Comparison of ENCODE assay signal across 26 cellular contexts in the genomic region with DNA sequence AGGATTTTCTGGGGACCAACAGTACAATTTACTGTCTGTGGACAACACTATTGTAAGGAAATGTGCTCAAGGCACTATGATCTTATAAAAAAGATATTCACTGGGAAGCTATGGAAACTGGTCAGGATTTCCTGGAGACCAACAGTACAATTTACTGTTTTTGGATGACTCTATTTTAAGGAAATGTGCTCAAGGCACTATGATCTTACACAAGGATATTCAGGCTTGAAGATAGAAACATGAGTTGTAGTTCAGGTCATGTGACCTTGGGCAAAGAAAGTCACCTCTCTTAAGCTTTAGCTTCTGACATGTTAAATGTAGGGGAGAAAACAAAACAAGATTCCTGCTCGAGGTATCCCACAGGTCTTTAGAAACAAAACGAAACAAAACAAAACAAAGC. TPM values are rescaled to one million over a fixed set of nuclear protein-coding genes. Genes with fewer than 3 reads are reported as not detected.
DNase-seq lines count a peak whose midpoint lies in the region; ATAC-seq, FAIRE-seq and TF ChIP-seq lines count a peak whose summit lies in the region.
"Had no signal": no experiment of that assay in that cellular context is flagged by ENCODE, and none has a peak within 500 bp of the region (broad histone marks: within the 10 kb centered on the region; RNA-seq: fewer than 3 reads in every experiment).

No MANE protein-coding gene starts in this region.

- CTCF ChIA-PET in K562 (lab: Yijun Ruan, JAX; ENCODE audit: low intra/inter-chr PET ratio), result no interaction called here
- CTCF ChIA-PET in PC-9 (lab: Charles Lee), result no interaction called here

- no peak overlapping the region for H4K91ac ChIP-seq in trophoblast cell (ENCODE audit: low read depth, low read length)

- no peaks in the 10 kb centered on the region for H3K79me2 ChIP-seq in K562 (ENCODE audit: control insufficient read depth, insufficient read depth, low read length)
- H3K79me2 ChIP-seq in trophoblast cell (ENCODE audit: control insufficient read depth, insufficient read depth, low read length, poor library complexity), result no peaks in the 10 kb centered on the region
- H3K79me2 ChIP-seq in PC-9 (ENCODE audit: low read depth), result no peaks in the 10 kb centered on the region

- H3F3A ChIP-seq in PC-9 (ENCODE audit: insufficient read depth, low read depth), result no peaks in the 10 kb centered on the region

- TF ChIP-seq POLR2A in K562 (conservative IDR thresholded peaks at IDR 0.05), result no peak

- BruUV-seq in K562 (replicated peaks; lab: Mats Ljungman, UMichigan) (no TSS peak), PC-9 (replicated peaks; lab: Mats Ljungman, UMichigan) (no TSS peak)

- no peaks in the 10 kb centered on the region for H3K9me2 ChIP-seq in PC-9 (ENCODE audit: insufficient read depth)

- H3K9me1 ChIP-seq in K562 (ENCODE audit: control insufficient read depth, insufficient read depth, low read length), result no peaks in the 10 kb centered on the region

- no peak overlapping the region for H3K4ac ChIP-seq in trophoblast cell (ENCODE audit: low read depth, low read length)

- no peak overlapping the region for H3K23ac ChIP-seq in trophoblast cell (ENCODE audit: low read length)

- ATAC-seq in K562, result no peak
- ATAC-seq: A549 had no signal

- no peak overlapping the region for H3K27ac ChIP-seq in K562 (ENCODE audit: extremely low read depth, low read depth, low read length)
- H3K27ac ChIP-seq in trophoblast cell (ENCODE audit: low read depth, low read length), result no peak overlapping the region
- no peak overlapping the region for H3K27ac ChIP-seq in PC-9
- H3K27ac ChIP-seq: 22Rv1; A549; BLaER1 treated with 17β-estradiol and CSF1 and Interleukin-3, amounts not matched to agents 10 nM and 100 nM; GM23248 had no signal

- no peaks in the 10 kb centered on the region for H3K4me1 ChIP-seq in K562 (replicated peaks in 1 of 2; ENCODE audit: control insufficient read depth in 2 of 2, insufficient read depth in 2 of 2, low read length in 2 of 2)
- H3K4me1 ChIP-seq in trophoblast cell (ENCODE audit: control insufficient read depth in 1 of 2, insufficient read depth in 2 of 2, low read length in 2 of 2), result no peaks in the 10 kb centered on the region
- H3K4me1 ChIP-seq in PC-9 (replicated peaks; ENCODE audit: insufficient read depth), result no peaks in the 10 kb centered on the region
- H3K4me1 ChIP-seq: A549; BE2C; BLaER1 treated with 17β-estradiol and CSF1 and Interleukin-3, amounts not matched to agents 10 nM and 100 nM had no signal

- no peaks in the 10 kb centered on the region for H3K27me3 ChIP-seq in K562 (ENCODE audit: control insufficient read depth in 2 of 2, insufficient read depth in 2 of 2, low read length in 2 of 2)
- H3K27me3 ChIP-seq in trophoblast cell (ENCODE audit: insufficient read depth, low read length), result no peaks in the 10 kb centered on the region
- H3K27me3 ChIP-seq in PC-9 (ENCODE audit: insufficient read depth, low read depth), result peaks cover 24% of the 10 kb centered on the region; the same call in 1 of the 2 replicates
- H3K27me3 ChIP-seq: BE2C; BLaER1 treated with 17β-estradiol and CSF1 and Interleukin-3, amounts not matched to agents 10 nM and 100 nM had no signal

- no peak overlapping the region for H3K14ac ChIP-seq in trophoblast cell (ENCODE audit: low read length)

- 0% methylated on average over 2 of the region's 2 CpGs for WGBS in K562 (ENCODE audit: insufficient coverage, low coverage, missing lambda C conversion rate)
- no CpG with 5 or more reads among the region's 2 CpGs for WGBS in trophoblast cell (ENCODE audit: extremely low coverage, insufficient coverage, insufficient read length)

- H4K20me1 ChIP-seq in K562 (replicated peaks; ENCODE audit: control insufficient read depth, insufficient read depth, low read length), result no peaks in the 10 kb centered on the region
- H4K20me1 ChIP-seq in PC-9 (ENCODE audit: insufficient read depth), result no peaks in the 10 kb centered on the region
- H4K20me1 ChIP-seq: BLaER1 treated with 17β-estradiol and CSF1 and Interleukin-3, amounts not matched to agents 10 nM and 100 nM had no signal

- no peak overlapping the region for H2BK12ac ChIP-seq in trophoblast cell (ENCODE audit: low read length)

- H2AK5ac ChIP-seq in trophoblast cell (ENCODE audit: low read length), result no peak overlapping the region

- no peaks in the 10 kb centered on the region for H3K9me3 ChIP-seq in K562 (replicated peaks; ENCODE audit: control insufficient read depth, insufficient read depth, low read depth, low read length)
- peaks cover 2% of the 10 kb centered on the region for H3K9me3 ChIP-seq in trophoblast cell (ENCODE audit: insufficient read depth, low read depth, low read length)
- H3K9me3 ChIP-seq in PC-9 (ENCODE audit: insufficient read depth, low read depth), result no peaks in the 10 kb centered on the region
- H3K9me3 ChIP-seq: BE2C had no signal

- in situ Hi-C loops in K562 (cut with MboI), result no loop called here

- H2BK120ac ChIP-seq in trophoblast cell (ENCODE audit: insufficient read depth, low read length, poor library complexity), result no peak overlapping the region

- H2BK5ac ChIP-seq in trophoblast cell (ENCODE audit: low read depth, low read length, poor library complexity), result no peak overlapping the region

- H4K8ac ChIP-seq in trophoblast cell (ENCODE audit: low read depth, low read length), result no peak overlapping the region

- no peak for TF ChIP-seq CTCF in K562 (IDR thresholded peaks at IDR 0.05 in 2 of 3, conservative IDR thresholded peaks at IDR 0.05 in 1 of 3; ENCODE audit: insufficient read depth in 2 of 3, low read depth in 1 of 3, low read length in 3 of 3)
- no peak for TF ChIP-seq CTCF in epithelial cell of esophagus (IDR thresholded peaks at IDR 0.05; ENCODE audit: insufficient read depth, low read depth, low read length, missing control alignments)
- no peak for TF ChIP-seq CTCF in PC-9 (conservative IDR thresholded peaks at IDR 0.05)

- no peak for FAIRE-seq in K562 (lab: Jason Lieb, UNC)
- FAIRE-seq: A549, D721Med, G401.6, GM12892, H1 had no signal

- no peak overlapping the region for H3K18ac ChIP-seq in trophoblast cell (ENCODE audit: low read length)

- TF ChIP-seq RAD21 in K562 (CRISPR knock-in tag; conservative IDR thresholded peaks at IDR 0.05 in 1 of 2, IDR thresholded peaks at IDR 0.05 in 1 of 2), result no peak

- POLR2A ChIA-PET in K562 (lab: Yijun Ruan, JAX), result no interaction called here
- POLR2A ChIA-PET in PC-9 (lab: Charles Lee; ENCODE audit: unreplicated experiment), result no interaction called here

- H3K79me1 ChIP-seq in trophoblast cell (ENCODE audit: low read length), result no peaks in the 10 kb centered on the region

- H3K4me3 ChIP-seq in K562 (no peak overlapping the region), epithelial cell of esophagus (ENCODE audit: low read length) (no peak overlapping the region), trophoblast cell (ENCODE audit: low read depth, low read length) (no peak overlapping the region), PC-9 (no peak overlapping the region)
- H3K4me3 ChIP-seq: A549; BLaER1 treated with 17β-estradiol and CSF1 and Interleukin-3, amounts not matched to agents 10 nM and 100 nM; GM23248 had no signal

- H3K9ac ChIP-seq in K562 (ENCODE audit: insufficient read depth in 1 of 2, low read depth in 2 of 2, low read length in 2 of 2) (no peak overlapping the region), trophoblast cell (ENCODE audit: low read length) (no peak overlapping the region)
- H3K9ac ChIP-seq: BLaER1 treated with 17β-estradiol and CSF1 and Interleukin-3, amounts not matched to agents 10 nM and 100 nM; GM23248 had no signal

- H3K36me3 ChIP-seq in K562 (ENCODE audit: control insufficient read depth, insufficient read depth, low read length) (no peaks in the 10 kb centered on the region), trophoblast cell (ENCODE audit: control insufficient read depth in 1 of 2, insufficient read depth in 2 of 2, low read length in 2 of 2) (no peaks in the 10 kb centered on the region), PC-9 (ENCODE audit: low read depth) (no peaks in the 10 kb centered on the region)
- H3K36me3 ChIP-seq: BE2C; BLaER1 treated with 17β-estradiol and CSF1 and Interleukin-3, amounts not matched to agents 10 nM and 100 nM had no signal

- TF ChIP-seq EP300 in K562 (IDR thresholded peaks at IDR 0.05; ENCODE audit: low read length), result no peak

- DNase-seq in DMS 273 (lab: John Stamatoyannopoulos, UW; ENCODE audit: unreplicated experiment), result peak; percentile 30
- no peak for DNase-seq in DMS 273 treated with DMSO at 0.1 percent for 48 hours (lab: John Stamatoyannopoulos, UW)
- DNase-seq in K562 (ENCODE audit: extremely low read depth in 1 of 4, low spot score in 3 of 4), result no peak
- DNase-seq in epithelial cell of esophagus (ENCODE audit: low read depth), result peak; percentile 42
- DNase-seq in trophoblast cell, result peak; percentile 7 to 50
- no peak for DNase-seq in superior temporal gyrus (ENCODE audit: extremely low spot score)
- no peak for DNase-seq in NCI-H2081 treated with DMSO at 0.1 percent for 48 hours (lab: John Stamatoyannopoulos, UW)
- no peak for DNase-seq in PC-9
- DNase-seq: ACHN; AML-193; BE2C; CD4-positive, alpha-beta T cell; CD8-positive, alpha-beta memory T cell; DMS153; DND-41; GM23248; H7; HCEC 1CT had no signal

- no peak overlapping the region for H4K12ac ChIP-seq in trophoblast cell (ENCODE audit: low read depth, low read length)

- intact Hi-C loops in K562 (cut with micrococcal nuclease), result no loop called here
- intact Hi-C loops in PC-9 (cut with micrococcal nuclease; ENCODE audit: unreplicated experiment), result no loop called here

- H3K4me2 ChIP-seq in K562 (ENCODE audit: insufficient read depth, low read length), result no peak overlapping the region
- H3K4me2 ChIP-seq in trophoblast cell (ENCODE audit: low read length), result no peak overlapping the region
- H3K4me2 ChIP-seq in PC-9, result no peak overlapping the region
- H3K4me2 ChIP-seq: A549; BLaER1 treated with 17β-estradiol and CSF1 and Interleukin-3, amounts not matched to agents 10 nM and 100 nM had no signal

- H2AFZ ChIP-seq in K562 (ENCODE audit: low read depth, low read length) (no peak overlapping the region), trophoblast cell (ENCODE audit: insufficient read depth, low read length, poor library complexity) (no peak overlapping the region), PC-9 (no peak overlapping the region)
- H2AFZ ChIP-seq: GM23248 had no signal

RNA-seq across cellular contexts. Expression of gene ITPRID1, which starts 1.7 kb away (rescaled TPM):
- total RNA-seq in K562 (2011; cell fraction: chromatin; rRNA removed; ENCODE audit: low replicate concordance), result not detected in 2 replicates
- not detected in 2 replicates for total RNA-seq in K562 (2011; cell fraction: nucleolus; rRNA removed)
- not detected in 2 replicates for total RNA-seq in K562 (2011; cell fraction: nucleoplasm; rRNA removed)
- total RNA-seq in K562 (2014; rRNA removed) (not detected in 2 replicates), K562 (2014; rRNA removed; fragmentation: Illumina TruSeq; extraction: Trizol) (not detected in 2 replicates), K562 (2015; rRNA removed; fragmentation: Illumina TruSeq; extraction: Trizol) (not detected in 2 replicates), K562 (2021) (not detected in 2 replicates), PC-9 (2021) (not detected in 2 replicates)
- polyA plus RNA-seq in K562 (2011; rRNA removed) (not detected in 2 replicates), K562 (2014; fragmentation: Illumina TruSeq; extraction: Trizol) (not detected in 2 replicates), K562 (2014; fragmentation: Nextera tagmentation; extraction: Ambion mirVana) (not detected), K562 (2014; rRNA removed) (not detected in 2 replicates)
- polyA plus RNA-seq in K562 (2011; cell fraction: cytosol; rRNA removed), result not detected in 2 replicates
- polyA plus RNA-seq in K562 (2011; cell fraction: nucleus; rRNA removed), result not detected in 2 replicates
- not detected in 2 replicates for polyA plus RNA-seq in K562 (2012)
- not detected in 2 replicates for polyA minus RNA-seq in K562 (2011; rRNA and poly(A)+ RNA removed)
- polyA minus RNA-seq in K562 (2011; cell fraction: cytosol; rRNA and poly(A)+ RNA removed), result not detected in 2 replicates
- polyA minus RNA-seq in K562 (2011; cell fraction: nucleus; rRNA and poly(A)+ RNA removed), result not detected in 2 replicates
- polyA plus RNA-seq in trophoblast cell (2013), result not detected in 2 replicates
- total RNA-seq: CD4-positive, alpha-beta T cell; CD8-positive, alpha-beta memory T cell; GM23248 had no signal
- polyA plus RNA-seq: A549; CD14-positive monocyte; CD8-positive, alpha-beta memory T cell; GM23248 had no signal

Comparison
In these comparisons a context has a peak if more than half of its experiments do, and no peak if none do; other contexts are left out.
1. DNase-seq: peak in DMS 273 (single experiment), epithelial cell of esophagus (single experiment) and trophoblast cell (2 of 2); none in DMS 273 treated with DMSO at 0.1 percent for 48 hours (single experiment), K562 (0 of 4), superior temporal gyrus (single experiment), NCI-H2081 treated with DMSO at 0.1 percent for 48 hours (single experiment) and PC-9 (0 of 2).